8 cellular contexts compared by ENCODE assay signal in the genomic region with DNA sequence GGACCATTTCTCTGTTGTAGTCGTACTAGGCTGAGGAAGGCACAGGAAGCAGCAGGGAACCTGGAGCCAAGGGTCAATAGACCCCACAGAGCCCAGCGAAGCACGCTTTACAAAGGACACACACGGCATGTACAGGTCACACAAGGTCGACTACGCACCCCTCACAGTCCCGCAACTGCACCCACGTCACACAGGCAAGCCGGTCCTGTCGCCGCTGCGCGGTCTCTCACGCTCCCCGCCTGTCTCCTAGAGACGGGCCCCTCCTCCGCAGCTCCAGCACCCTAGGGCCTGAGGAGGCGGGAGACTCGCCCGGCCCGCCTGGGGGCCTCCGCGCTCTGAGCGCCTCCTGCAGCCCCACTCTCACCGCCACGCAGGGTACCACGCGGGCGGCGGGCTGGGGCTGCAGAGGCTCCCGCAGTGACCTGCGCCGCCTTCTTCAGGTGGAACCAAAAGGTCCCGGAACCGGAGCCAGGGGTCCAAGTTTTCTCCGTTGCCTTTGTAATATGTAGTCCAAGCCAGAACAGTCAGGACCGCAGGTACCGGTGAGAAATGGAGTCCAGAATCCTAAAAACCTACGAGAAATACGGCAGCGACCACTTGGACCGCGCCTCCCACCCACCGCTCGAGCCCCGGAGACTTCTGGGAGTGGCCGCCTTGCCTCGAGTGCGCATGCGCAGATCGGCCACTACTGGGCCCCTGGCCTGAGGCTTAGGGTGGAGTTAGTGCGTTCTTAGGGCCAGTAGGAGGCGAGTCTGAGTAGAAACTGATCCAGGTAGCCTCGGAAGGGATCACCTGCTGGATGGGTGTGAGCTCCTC. TPM values are rescaled to one million over a fixed set of nuclear protein-coding genes. Genes with fewer than 3 reads are reported as not detected.
DNase-seq lines count a peak whose midpoint lies in the region; ATAC-seq, FAIRE-seq and TF ChIP-seq lines count a peak whose summit lies in the region.

Gene ZNF607, minus strand, starts transcription at position 651 of the 816 bp plus-strand sequence. CDS start 8,143 bp downstream, outside the sequence.

- H3K36me3 ChIP-seq in BLaER1 (peaks cover 23% of the 10 kb centered on the region), endothelial cell of umbilical vein (ENCODE audit: control insufficient read depth in 2 of 2, extremely low read depth in 1 of 2, insufficient read depth in 2 of 2, low read length in 2 of 2) (no peaks in the 10 kb centered on the region)

- no peaks in the 10 kb centered on the region for H4K20me1 ChIP-seq in BLaER1
- H4K20me1 ChIP-seq in endothelial cell of umbilical vein (replicated peaks; ENCODE audit: control insufficient read depth, extremely low read depth, insufficient read depth, low read length) = no peaks in the 10 kb centered on the region

- BruUV-seq in endothelial cell of umbilical vein (replicated peaks; lab: Mats Ljungman, UMichigan) = TSS peak; percentile 34

- dilution Hi-C loops in endothelial cell of umbilical vein (cut with MboI; ENCODE audit: extremely low pct_ligation_motif_present, low sequenced_read_pairs) = no loop called here

- FAIRE-seq in endothelial cell of umbilical vein (lab: Jason Lieb, UNC) = peak; percentile 74

- peak within 1 kb of the TSS; percentile 97 for H2AFZ ChIP-seq in endothelial cell of umbilical vein (ENCODE audit: low read depth, low read length)

- H3K4me1 ChIP-seq in BLaER1 = peaks cover 11% of the 10 kb centered on the region
- peaks cover 7% of the 10 kb centered on the region for H3K4me1 ChIP-seq in endothelial cell of umbilical vein (ENCODE audit: control insufficient read depth, extremely low read depth, insufficient read depth, low read length)

- intact Hi-C loops in endothelial cell of umbilical vein (cut with micrococcal nuclease) = loop anchor here (1.0 to 2.0 kb wide), 2 partner anchors 59 to 64 kb away; partner anchors contain the start of genes ZFP30 and ZNF573

- CTCF ChIA-PET in endothelial cell of umbilical vein (lab: Charles Lee) = interaction anchor here (1.1 kb wide), 1 partner anchor 10 kb away, joined by 3 read pairs; no protein-coding TSS in a partner anchor

- no peaks in the 10 kb centered on the region for H3K79me2 ChIP-seq in endothelial cell of umbilical vein (ENCODE audit: control insufficient read depth, insufficient read depth, low read length)

- peak within 1 kb of the TSS; percentile 87 for H3K9ac ChIP-seq in BLaER1
- peak within 1 kb of the TSS; percentile 51 for H3K9ac ChIP-seq in endothelial cell of umbilical vein (replicated peaks; ENCODE audit: extremely low read depth, insufficient read depth, low read length)

- H3K27ac ChIP-seq in BLaER1 = peak within 1 kb of the TSS; percentile 80
- no peak within 1 kb of the TSS for H3K27ac ChIP-seq in endothelial cell of umbilical vein (ENCODE audit: insufficient read depth, low read depth, low read length)

- DNase-seq in NCI-H82 (lab: John Stamatoyannopoulos, UW) (peak; percentile 98), endothelial cell of umbilical vein (ENCODE audit: low read depth, low spot score) (peak; percentile 91), midbrain (lab: John Stamatoyannopoulos, UW) (peak; percentile 93)
- peak; percentile 66 for DNase-seq in activated CD8-positive, alpha-beta memory T cell treated with anti-CD3 and anti-CD28 coated beads, Interleukin-2, amount 50 U/mL, for 24 hours (ENCODE audit: extremely low read depth)
- DNase-seq in stimulated activated CD8-positive, alpha-beta memory T cell treated with anti-CD3 and anti-CD28 coated beads, Interleukin-15, amount 100 ng/mL, for 48 hours (ENCODE audit: low read depth in 2 of 2) = peak; percentile 77 to 79

- H3K27me3 ChIP-seq in BLaER1 (no peaks in the 10 kb centered on the region), endothelial cell of umbilical vein (ENCODE audit: control insufficient read depth in 2 of 2, insufficient read depth in 2 of 2, low read length in 2 of 2) (no peaks in the 10 kb centered on the region)

- POLR2A ChIA-PET in endothelial cell of umbilical vein (lab: Charles Lee) = no interaction called here

- H3K9me3 ChIP-seq in BLaER1 (peaks cover 24% of the 10 kb centered on the region), endothelial cell of umbilical vein (replicated peaks; ENCODE audit: control insufficient read depth, insufficient read depth, low read length) (no peaks in the 10 kb centered on the region)

- peak; percentile 58 for TF ChIP-seq POLR2A in endothelial cell of umbilical vein (IDR thresholded peaks at IDR 0.05; ENCODE audit: low read depth, low read length)

- peak; percentile 48 to 72 for TF ChIP-seq CTCF in endothelial cell of umbilical vein (IDR thresholded peaks at IDR 0.05; ENCODE audit: extremely low read depth in 1 of 2, insufficient read depth in 1 of 2, low read depth in 1 of 2, low read length in 2 of 2)

- ATAC-seq in GM19324 (IDR thresholded peaks at IDR 0.05; ENCODE audit: low FRiP score, unreplicated experiment) (peak; percentile 87), HG03469 (IDR thresholded peaks at IDR 0.05; ENCODE audit: unreplicated experiment) (peak; percentile 83)

- peak within 1 kb of the TSS; percentile 91 for H3K4me3 ChIP-seq in BLaER1
- peak within 1 kb of the TSS; percentile 68 to 92 (median 74) for H3K4me3 ChIP-seq in endothelial cell of umbilical vein (replicated peaks in 1 of 3; ENCODE audit: insufficient read depth in 1 of 3, low read depth in 1 of 3, low read length in 3 of 3)

- H3K4me2 ChIP-seq in BLaER1 (peak within 1 kb of the TSS; percentile 90), endothelial cell of umbilical vein (ENCODE audit: insufficient read depth, low read length) (peak within 1 kb of the TSS; percentile 85)

- no peaks in the 10 kb centered on the region for H3K9me1 ChIP-seq in endothelial cell of umbilical vein (replicated peaks; ENCODE audit: control insufficient read depth, extremely low read depth, insufficient read depth, low read length)

TF ChIP-seq in endothelial cell of umbilical vein, 7 proteins besides CTCF, POLR2A, EP300 and RAD21:
- TF ChIP-seq FOS (IDR thresholded peaks at IDR 0.05; ENCODE audit: borderline replicate concordance, insufficient read depth, low read length) (no peak), EZH2 (IDR thresholded peaks at IDR 0.05; ENCODE audit: borderline replicate concordance, low read depth, low read length, severe bottlenecking) (no peak), GATA2 (IDR thresholded peaks at IDR 0.05; ENCODE audit: insufficient read depth, insufficient read length, low read depth, low read length) (no peak), JUN (IDR thresholded peaks at IDR 0.05; ENCODE audit: borderline replicate concordance, insufficient read depth, insufficient read length, low read depth) (no peak), MYC (IDR thresholded peaks at IDR 0.05; ENCODE audit: low read depth, low read length) (no peak)
- TF ChIP-seq, protein P1, sequence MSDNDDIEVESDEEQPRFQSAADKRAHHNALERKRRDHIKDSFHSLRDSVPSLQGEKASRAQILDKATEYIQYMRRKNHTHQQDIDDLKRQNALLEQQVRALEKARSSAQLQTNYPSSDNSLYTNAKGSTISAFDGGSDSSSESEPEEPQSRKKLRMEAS (IDR thresholded peaks at IDR 0.05; ENCODE audit: insufficient read depth, insufficient read length) = no peak

RNA-seq across cellular contexts. Expression of gene ZNF607, which starts in this region (rescaled TPM):
- 4.5 and 5.2 TPM in 2 replicates for total RNA-seq in endothelial cell of umbilical vein
- 1.3 and 1.7 TPM in 2 replicates for polyA plus RNA-seq in endothelial cell of umbilical vein
- 1.3 and 1.4 TPM in 2 replicates for polyA plus RNA-seq in endothelial cell of umbilical vein (2011; cell fraction: cytosol; rRNA removed)
- polyA plus RNA-seq in endothelial cell of umbilical vein (2011; cell fraction: nucleus; rRNA removed) = 3.8 and 4.8 TPM in 2 replicates
- 1.3 and 2.3 TPM in 2 replicates for polyA plus RNA-seq in endothelial cell of umbilical vein (2012)
- polyA minus RNA-seq in endothelial cell of umbilical vein = 3.5 and 3.9 TPM in 2 replicates
- 3.4 TPM for polyA minus RNA-seq in endothelial cell of umbilical vein (2011; cell fraction: cytosol; rRNA and poly(A)+ RNA removed)
- polyA minus RNA-seq in endothelial cell of umbilical vein (2011; cell fraction: nucleus; rRNA and poly(A)+ RNA removed) = 1.4 and 1.5 TPM in 2 replicates
